ENCODE assay signal across 12 cellular contexts in the genomic region with DNA sequence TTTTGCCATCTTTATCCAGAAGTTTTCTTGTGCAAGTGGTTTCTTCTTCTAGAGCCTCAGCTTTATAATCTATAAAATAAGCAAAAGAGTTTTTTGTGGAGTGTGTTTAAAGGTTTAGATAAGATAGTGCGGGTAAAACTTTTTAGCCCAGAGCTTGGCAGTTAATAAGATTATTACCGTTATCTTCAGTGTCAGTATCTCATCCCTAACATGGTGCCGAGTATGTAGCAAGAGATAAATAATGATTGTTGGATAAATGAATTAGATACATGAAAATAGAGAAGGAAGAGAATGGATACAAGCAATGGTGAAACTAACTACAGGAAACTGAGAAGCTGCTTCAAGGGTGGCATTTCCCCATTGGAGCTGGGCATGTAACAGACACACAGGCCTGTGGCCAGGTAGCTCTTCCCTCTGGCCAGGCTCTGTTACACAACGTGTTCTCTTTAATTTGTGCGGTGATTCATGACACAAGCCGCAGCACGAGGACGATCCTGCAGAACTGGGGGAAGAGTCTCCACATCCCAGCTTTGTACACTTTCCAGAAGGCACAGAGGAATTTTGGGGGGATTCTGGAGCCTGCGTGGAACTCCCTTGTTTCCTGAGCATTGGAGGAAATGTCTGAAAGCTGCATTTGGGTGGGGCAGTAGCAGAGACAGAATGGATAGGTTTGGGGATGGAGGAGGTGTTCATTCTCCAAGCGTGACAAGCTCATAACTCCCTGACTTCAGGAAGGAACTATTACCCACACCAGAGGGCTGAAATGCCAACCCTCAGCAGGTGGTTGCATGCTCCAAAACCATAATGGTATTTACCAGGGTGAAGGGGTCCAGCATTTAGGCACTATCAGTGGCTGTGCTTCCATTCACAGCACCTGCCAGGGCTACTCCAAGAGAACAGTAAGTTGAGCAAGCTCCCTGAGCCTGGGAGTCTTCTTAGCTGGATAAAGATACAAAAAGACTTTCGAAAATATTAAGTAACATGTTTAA. TPM values are rescaled to one million over a fixed set of nuclear protein-coding genes. Genes with fewer than 3 reads are reported as not detected.
DNase-seq lines count a peak whose midpoint lies in the region; ATAC-seq, FAIRE-seq and TF ChIP-seq lines count a peak whose summit lies in the region.
"Had no signal": no experiment of that assay in that cellular context is flagged by ENCODE, and none has a peak within 500 bp of the region (broad histone marks: within the 10 kb centered on the region; RNA-seq: fewer than 3 reads in every experiment).

No MANE protein-coding gene starts in this region.

- no peaks in the 10 kb centered on the region for H3K27me3 ChIP-seq in right lobe of liver
- H3K27me3 ChIP-seq in HepG2 (ENCODE audit: control insufficient read depth in 1 of 2, insufficient read depth in 2 of 2, low read length in 2 of 2): no peaks in the 10 kb centered on the region; a peak in 1 of 5 replicates
- no peaks in the 10 kb centered on the region for H3K27me3 ChIP-seq in keratinocyte (ENCODE audit: control insufficient read depth, extremely low read depth, insufficient read depth, low read length)
- H3K27me3 ChIP-seq in aorta (ENCODE audit: control insufficient read depth in 1 of 2, insufficient read depth in 2 of 2, low read length in 1 of 2): no peaks in the 10 kb centered on the region
- no peaks in the 10 kb centered on the region for H3K27me3 ChIP-seq in tibial artery

- H4K20me1 ChIP-seq in HepG2 (ENCODE audit: insufficient read depth, low read length) (no peaks in the 10 kb centered on the region), keratinocyte (ENCODE audit: control insufficient read depth, extremely low read depth, insufficient read depth, low read length) (no peaks in the 10 kb centered on the region)

- CTCF ChIA-PET in HepG2 (lab: Yijun Ruan, JAX; ENCODE audit: low intra/inter-chr PET ratio, low total read pairs): no interaction called here

- no peaks in the 10 kb centered on the region for H3K9me1 ChIP-seq in keratinocyte (ENCODE audit: control insufficient read depth, extremely low read depth, insufficient read depth, low read length)

- DNase-seq in right lobe of liver: no peak
- no peak for DNase-seq in HepG2 (ENCODE audit: low spot score)
- DNase-seq in SW480 (ENCODE audit: low spot score): peak; percentile 79
- no peak for DNase-seq in keratinocyte (ENCODE audit: low read depth, low spot score)
- DNase-seq in aorta: no peak
- no peak for DNase-seq in activated CD4-positive, CD25-positive, alpha-beta regulatory T cell treated with anti-CD3 and anti-CD28 coated beads, Interleukin-2, amount 50 U/mL, for 72 hours
- DNase-seq in NCI-H510A treated with DMSO at 0.1 percent for 48 hours (lab: John Stamatoyannopoulos, UW): no peak
- no peak for DNase-seq in tibial artery
- DNase-seq: NCI-H526 treated with DMSO at 0.1 percent for 48 hours had no signal

- no peak for FAIRE-seq in HepG2 (lab: Jason Lieb, UNC)
- peak; percentile 88 for FAIRE-seq in keratinocyte (lab: Jason Lieb, UNC)
- FAIRE-seq: frontal cortex had no signal

- H3K9me3 ChIP-seq in right lobe of liver (no peaks in the 10 kb centered on the region), HepG2 (ENCODE audit: low read length) (no peaks in the 10 kb centered on the region), keratinocyte (ENCODE audit: control insufficient read depth, low read depth, low read length) (no peaks in the 10 kb centered on the region), aorta (ENCODE audit: control insufficient read depth, low read length) (no peaks in the 10 kb centered on the region), tibial artery (no peaks in the 10 kb centered on the region)
- H3K9me3 ChIP-seq: thoracic aorta had no signal

- peak; percentile 22 to 76 (median 51) for ATAC-seq in right lobe of liver
- ATAC-seq in HepG2: no peak
- peak; percentile 19 for ATAC-seq in aorta (ENCODE audit: low FRiP score)
- ATAC-seq: HCT116 had no signal

- POLR2A ChIA-PET in HepG2 (lab: Yijun Ruan, JAX): no interaction called here

- intact Hi-C loops in right lobe of liver (cut with DNase I) (no loop called here), HepG2 (cut with micrococcal nuclease; ENCODE audit: unreplicated experiment) (no loop called here), aorta (cut with DNase I) (no loop called here), tibial artery (cut with DNase I; ENCODE audit: low total_unique reads) (no loop called here)

- no TSS peak for BruUV-seq in HepG2 (replicated peaks; lab: Mats Ljungman, UMichigan)

- H3K36me3 ChIP-seq in right lobe of liver (no peaks in the 10 kb centered on the region), HepG2 (replicated peaks in 1 of 2; ENCODE audit: control insufficient read depth in 1 of 2, insufficient read depth in 2 of 2, low read length in 2 of 2) (no peaks in the 10 kb centered on the region), keratinocyte (ENCODE audit: control insufficient read depth in 2 of 2, extremely low read depth in 1 of 2, insufficient read depth in 2 of 2, low read length in 2 of 2) (no peaks in the 10 kb centered on the region), aorta (ENCODE audit: control insufficient read depth in 1 of 2, insufficient read depth in 2 of 2, low read length in 1 of 2) (no peaks in the 10 kb centered on the region), tibial artery (no peaks in the 10 kb centered on the region)
- H3K36me3 ChIP-seq: thoracic aorta had no signal

- dilution Hi-C loops in keratinocyte (cut with MboI; ENCODE audit: extremely low pct_ligation_motif_present, low sequenced_read_pairs): no loop called here

- H3K4me2 ChIP-seq in HepG2 (ENCODE audit: low read depth, low read length): no peak overlapping the region
- H3K4me2 ChIP-seq in keratinocyte (ENCODE audit: control insufficient read depth, extremely low read depth, insufficient read depth, low read depth, low read length): peak overlapping the region; percentile 64

- no peaks in the 10 kb centered on the region for H3K79me2 ChIP-seq in HepG2 (ENCODE audit: insufficient read depth, low read length)
- H3K79me2 ChIP-seq in keratinocyte (ENCODE audit: control insufficient read depth, insufficient read depth, low read length): no peaks in the 10 kb centered on the region

- WGBS in right lobe of liver (ENCODE audit: insufficient coverage, low coverage, low lambda C conversion rate, missing lambda C conversion rate): 57% methylated on average over 5 of the region's 11 CpGs
- 35% methylated on average over 11 of the region's 11 CpGs for WGBS in HepG2 (ENCODE audit: low lambda C conversion rate)
- 73 to 74% methylated on average over 11 of the region's 11 CpGs for WGBS in aorta, 2 donors

- H3K27ac ChIP-seq in right lobe of liver (no peak overlapping the region), HepG2 (ENCODE audit: extremely low read length, insufficient read depth, low read length) (no peak overlapping the region), keratinocyte (ENCODE audit: control insufficient read depth, insufficient read depth, low read length) (no peak overlapping the region), aorta (ENCODE audit: low read depth in 1 of 2, low read length in 2 of 2) (no peak overlapping the region), tibial artery (no peak overlapping the region)
- H3K27ac ChIP-seq: thoracic aorta had no signal

- H3K9ac ChIP-seq in HepG2 (ENCODE audit: insufficient read depth, low read depth, low read length) (no peak overlapping the region), keratinocyte (ENCODE audit: control insufficient read depth, extremely low read depth, insufficient read depth, low read length) (no peak overlapping the region)

- TF ChIP-seq CTCF in right lobe of liver (IDR thresholded peaks at IDR 0.05): no peak
- no peak for TF ChIP-seq CTCF in HepG2 (CRISPR knock-in tag; IDR thresholded peaks at IDR 0.05)
- TF ChIP-seq CTCF in keratinocyte (optimal IDR thresholded peaks at IDR 0.05 in 1 of 3, IDR thresholded peaks at IDR 0.05 in 1 of 3, conservative IDR thresholded peaks at IDR 0.05 in 1 of 3; ENCODE audit: extremely low read depth in 1 of 3, insufficient read depth in 2 of 3, low read length in 3 of 3): no peak
- no peak for TF ChIP-seq CTCF in tibial artery (IDR thresholded peaks at IDR 0.05)

- H3K4me3 ChIP-seq in right lobe of liver (no peak overlapping the region), HepG2 (replicated peaks in 1 of 3; ENCODE audit: insufficient read depth in 1 of 3, low read depth in 2 of 3, low read length in 3 of 3) (no peak overlapping the region), keratinocyte (ENCODE audit: control insufficient read depth in 2 of 3, extremely low read depth in 1 of 3, insufficient read depth in 2 of 3, low read depth in 1 of 3, low read length in 3 of 3) (no peak overlapping the region), aorta (ENCODE audit: low read length in 2 of 2) (no peak overlapping the region), tibial artery (no peak overlapping the region)
- H3K4me3 ChIP-seq: thoracic aorta had no signal

- TF ChIP-seq POLR2A in right lobe of liver (IDR thresholded peaks at IDR 0.05): no peak
- no peak for TF ChIP-seq POLR2A in HepG2 (IDR thresholded peaks at IDR 0.05; ENCODE audit: insufficient read depth in 1 of 2, low read depth in 2 of 2, low read length in 2 of 2)

- TF ChIP-seq RAD21 in HepG2 (CRISPR knock-in tag; IDR thresholded peaks at IDR 0.05): no peak

- H2AFZ ChIP-seq in HepG2 (ENCODE audit: low read length): no peak overlapping the region
- H2AFZ ChIP-seq in keratinocyte (ENCODE audit: control insufficient read depth, low read length): peak overlapping the region; percentile 43

- no peaks in the 10 kb centered on the region for H3K4me1 ChIP-seq in right lobe of liver
- H3K4me1 ChIP-seq in HepG2 (ENCODE audit: insufficient read depth, low read length): peaks cover 1% of the 10 kb centered on the region
- peaks cover 11% of the 10 kb centered on the region for H3K4me1 ChIP-seq in keratinocyte (ENCODE audit: control insufficient read depth, extremely low read depth, insufficient read depth, low read length)
- no peaks in the 10 kb centered on the region for H3K4me1 ChIP-seq in aorta (ENCODE audit: control insufficient read depth in 1 of 2, insufficient read depth in 2 of 2, low read length in 2 of 2)
- no peaks in the 10 kb centered on the region for H3K4me1 ChIP-seq in tibial artery

- in situ Hi-C loops in HepG2 (cut with HindIII; ENCODE audit: extremely low pct_ligation_motif_present, low pct_unique_long_range_greater_than_20kb): no loop called here

- TF ChIP-seq EP300 in HepG2 (IDR thresholded peaks at IDR 0.05; ENCODE audit: low read depth in 2 of 2, low read length in 2 of 2): no peak
- TF ChIP-seq EP300 in HepG2 (CRISPR knock-in tag; IDR thresholded peaks at IDR 0.05; ENCODE audit: borderline replicate concordance): no peak

RNA-seq across cellular contexts. Expression of a gene that starts 14.2 kb away (rescaled TPM):
- total RNA-seq in right lobe of liver (100 to 1,000 TPM; 389 to 574 (median 483) TPM), HepG2 (2016; rRNA removed; fragmentation: Illumina TruSeq; extraction: Trizol) (62.1 and 79.9 TPM in 2 replicates), aorta (100 to 1,000 TPM in 1 of 2 donors, 10 to 100 TPM in 1; 80.3 to 140 TPM)
- total RNA-seq in HepG2 (2016; cell fraction: cytosol; rRNA removed; fragmentation: Illumina TruSeq; extraction: Trizol; ENCODE audit: low read depth): 8.1 and 8.2 TPM in 2 replicates
- total RNA-seq in HepG2 (2016; cell fraction: insoluble cytoplasmic fraction; rRNA removed; fragmentation: Illumina TruSeq; extraction: Trizol): 62.1 and 78.3 TPM in 2 replicates
- total RNA-seq in HepG2 (2016; cell fraction: membrane; rRNA removed; fragmentation: Illumina TruSeq; extraction: Trizol): 30.2 and 33.0 TPM in 2 replicates
- 91.6 and 101 TPM in 2 replicates for total RNA-seq in HepG2 (2016; cell fraction: nucleus; rRNA removed; fragmentation: Illumina TruSeq; extraction: Trizol)
- polyA plus RNA-seq in HepG2 (2011; rRNA removed) (163 and 164 TPM in 2 replicates), keratinocyte (7.5 to 8.6 TPM (median 7.5 TPM) in 3 replicates), aorta (10 to 100 TPM; 11.8 to 20.5 TPM)
- 115 and 161 TPM in 2 replicates for polyA plus RNA-seq in HepG2 (2011; cell fraction: cytosol; rRNA removed)
- 50.3 and 65.6 TPM in 2 replicates for polyA plus RNA-seq in HepG2 (2011; cell fraction: nucleus; rRNA removed)
- polyA plus RNA-seq in HepG2 (2012): 189 and 200 TPM in 2 replicates
- polyA plus RNA-seq in HepG2 (2016; cell fraction: cytosol; fragmentation: Illumina TruSeq; extraction: Trizol; ENCODE audit: low read depth): 5.0 and 5.1 TPM in 2 replicates
- 49.0 and 50.2 TPM in 2 replicates for polyA plus RNA-seq in HepG2 (2016; cell fraction: insoluble cytoplasmic fraction; fragmentation: Illumina TruSeq; extraction: Trizol; ENCODE audit: low read depth)
- polyA plus RNA-seq in HepG2 (2016; cell fraction: membrane; fragmentation: Illumina TruSeq; extraction: Trizol; ENCODE audit: low read depth): 18.2 and 19.6 TPM in 2 replicates
- polyA plus RNA-seq in HepG2 (2016; cell fraction: nucleus; fragmentation: Illumina TruSeq; extraction: Trizol; ENCODE audit: insufficient read depth, low read depth): 91.4 and 96.5 TPM in 2 replicates
- polyA minus RNA-seq in HepG2 (2011; rRNA and poly(A)+ RNA removed; ENCODE audit: low replicate concordance): 3.2 and 268 TPM in 2 replicates
- 106 and 146 TPM in 2 replicates for polyA minus RNA-seq in HepG2 (2011; cell fraction: cytosol; rRNA and poly(A)+ RNA removed)
- 119 and 177 TPM in 2 replicates for polyA minus RNA-seq in HepG2 (2011; cell fraction: nucleus; rRNA and poly(A)+ RNA removed)
- 3.1 TPM for polyA plus RNA-seq in keratinocyte (2011; ENCODE audit: low read depth)
- polyA plus RNA-seq in keratinocyte (2011; cell fraction: cytosol; rRNA removed): 6.2 and 9.2 TPM in 2 replicates
- polyA plus RNA-seq in keratinocyte (2011; cell fraction: nucleus; rRNA removed): 13.3 and 15.1 TPM in 2 replicates
- polyA plus RNA-seq in keratinocyte (2012; ENCODE audit: low replicate concordance): 5.1 and 5.5 TPM in 2 replicates
- polyA minus RNA-seq in keratinocyte: 11.5 to 23.3 TPM (median 20.1 TPM) in 3 replicates
- 13.4 TPM for polyA minus RNA-seq in keratinocyte (2011; cell fraction: cytosol; rRNA and poly(A)+ RNA removed)
- polyA minus RNA-seq in keratinocyte (2011; cell fraction: nucleus; rRNA and poly(A)+ RNA removed): 12.1 and 20.5 TPM in 2 replicates
